1 cellular context compared by ENCODE assay signal in the genomic region with DNA sequence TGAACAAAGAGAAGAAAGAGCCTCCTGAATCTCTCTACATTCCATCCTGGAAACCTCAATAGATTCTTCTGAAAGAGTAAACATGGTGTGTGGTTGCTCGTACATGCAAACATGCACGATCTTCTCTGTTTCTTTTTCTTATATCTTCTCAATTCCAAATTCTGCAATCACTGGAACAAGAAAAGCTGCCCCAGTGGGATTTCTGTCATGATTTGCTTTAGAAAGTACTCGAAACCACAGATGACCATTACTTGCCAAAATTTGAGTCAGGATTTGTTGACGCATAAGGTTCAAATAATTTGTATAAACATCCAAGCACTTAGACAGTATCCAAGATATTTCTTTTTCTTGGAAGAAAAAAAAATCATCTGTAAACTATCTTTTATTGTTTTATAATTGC.
TF ChIP-seq lines count a peak whose summit lies in the region.

No MANE protein-coding gene starts in this region.

TF ChIP-seq in GM23338, 12 proteins besides CTCF, POLR2A, EP300 and RAD21 (continued from another document):
- no peak for TF ChIP-seq NANOG (IDR thresholded peaks at IDR 0.05; ENCODE audit: borderline replicate concordance)
